Comparison of ENCODE assay signal across 1 cellular context in genomic region chr19:33159149-33159548, GRCh38.
TF ChIP-seq lines count a peak whose summit lies in the region.

No MANE protein-coding gene starts in this region.

TF ChIP-seq in HEK293, 187 proteins besides CTCF, POLR2A, EP300 and RAD21 (continued from another document and continues in another):
- TF ChIP-seq ZNF148 (tag by site-specific recombination; IDR thresholded peaks at IDR 0.05; ENCODE audit: borderline replicate concordance) = no peak
- TF ChIP-seq ZNF530 (tag by site-specific recombination; IDR thresholded peaks at IDR 0.05; ENCODE audit: low read depth) = peak; percentile 85
- TF ChIP-seq ZNF658 (tag by site-specific recombination; IDR thresholded peaks at IDR 0.05) = no peak
- no peak for TF ChIP-seq ZNF423 (tag by site-specific recombination; IDR thresholded peaks at IDR 0.05)
- TF ChIP-seq ZNF704 (tag by site-specific recombination; IDR thresholded peaks at IDR 0.05) = peak; percentile 86
- peak; percentile 93 for TF ChIP-seq ZBTB11 (tag by site-specific recombination; conservative IDR thresholded peaks at IDR 0.05; ENCODE audit: low read depth)
- no peak for TF ChIP-seq HOXC10 (CRISPR knock-in tag; IDR thresholded peaks at IDR 0.05)
- TF ChIP-seq ZNF548 (tag by site-specific recombination; IDR thresholded peaks at IDR 0.05) = no peak
- TF ChIP-seq GLI4 (tag by site-specific recombination; IDR thresholded peaks at IDR 0.05) = no peak
- no peak for TF ChIP-seq ZNF169 (tag by site-specific recombination; IDR thresholded peaks at IDR 0.05)
- no peak for TF ChIP-seq TRIM28 (IDR thresholded peaks at IDR 0.05; ENCODE audit: borderline replicate concordance, low read length)
- TF ChIP-seq ZXDB (tag by site-specific recombination; IDR thresholded peaks at IDR 0.05) = peak; percentile 94
- no peak for TF ChIP-seq ZNF843 (tag by site-specific recombination; IDR thresholded peaks at IDR 0.05)
- TF ChIP-seq GLIS1 (tag by site-specific recombination; IDR thresholded peaks at IDR 0.05) = peak; percentile 17; the same call in 1 of the 2 replicates
- TF ChIP-seq REST (tag by site-specific recombination; IDR thresholded peaks at IDR 0.05) = peak; percentile 91
- no peak for TF ChIP-seq ZNF132 (tag by site-specific recombination; IDR thresholded peaks at IDR 0.05; ENCODE audit: borderline replicate concordance)
- TF ChIP-seq ZNF324 (tag by site-specific recombination; IDR thresholded peaks at IDR 0.05) = no peak
- TF ChIP-seq ZNF350 (tag by site-specific recombination; IDR thresholded peaks at IDR 0.05) = no peak
- peak; percentile 96 for TF ChIP-seq ZNF266 (tag by site-specific recombination; IDR thresholded peaks at IDR 0.05; ENCODE audit: low read depth)
- TF ChIP-seq ZNF701 (tag by site-specific recombination; IDR thresholded peaks at IDR 0.05) = no peak
- no peak for TF ChIP-seq HOXA7 (CRISPR knock-in tag; IDR thresholded peaks at IDR 0.05; ENCODE audit: borderline replicate concordance)
- peak; percentile 99 for TF ChIP-seq ZNF19 (tag by site-specific recombination; IDR thresholded peaks at IDR 0.05; ENCODE audit: low read depth)
- TF ChIP-seq KLF17 (tag by site-specific recombination; IDR thresholded peaks at IDR 0.05) = no peak
- TF ChIP-seq ZNF24 (tag by site-specific recombination; IDR thresholded peaks at IDR 0.05) = peak; percentile 65; the same call in 1 of the 2 replicates
- TF ChIP-seq ZNF518A (tag by site-specific recombination; conservative IDR thresholded peaks at IDR 0.05; ENCODE audit: low read depth) = peak; percentile 99
- TF ChIP-seq SP7 (tag by site-specific recombination; IDR thresholded peaks at IDR 0.05) = no peak
- peak; percentile 89 for TF ChIP-seq ZBTB1 (tag by site-specific recombination; IDR thresholded peaks at IDR 0.05)
- TF ChIP-seq ZNF510 (tag by site-specific recombination; IDR thresholded peaks at IDR 0.05; ENCODE audit: insufficient replicate concordance) = peak; percentile 95
- TF ChIP-seq AEBP2 (tag by site-specific recombination; IDR thresholded peaks at IDR 0.05; ENCODE audit: borderline replicate concordance) = peak; percentile 99; the same call in 1 of the 2 replicates
- no peak for TF ChIP-seq PBX3 (CRISPR knock-in tag; IDR thresholded peaks at IDR 0.05)
- TF ChIP-seq ZNF610 (tag by site-specific recombination; IDR thresholded peaks at IDR 0.05; ENCODE audit: borderline replicate concordance) = peak; percentile 72; the same call in 1 of the 2 replicates
- TF ChIP-seq ZBTB10 (tag by site-specific recombination; IDR thresholded peaks at IDR 0.05) = no peak
